8 cellular contexts compared by ENCODE assay signal in genomic region chr3:15271785-15272381, GRCh38.
DNase-seq lines count a peak whose midpoint lies in the region; ATAC-seq and TF ChIP-seq lines count a peak whose summit lies in the region.

No MANE protein-coding gene starts in this region.

- peaks cover 54 to 76% (median 58%) of the 10 kb centered on the region in 3 donors for H3K4me1 Mint-ChIP-seq in IgD-negative memory B cell
- no peaks in the 10 kb centered on the region for H3K4me1 Mint-ChIP-seq in progenitor cell of endocrine pancreas (ENCODE audit: low read depth)

- intact Hi-C loops in left ventricle myocardium superior (cut with micrococcal nuclease): no loop called here

- peak overlapping the region; percentile 41 to 90 (median 59) for H3K4me3 Mint-ChIP-seq in IgD-negative memory B cell
- no peak overlapping the region for H3K4me3 Mint-ChIP-seq in progenitor cell of endocrine pancreas (ENCODE audit: low read depth)

- H3K9me3 Mint-ChIP-seq in IgD-negative memory B cell: no peaks in the 10 kb centered on the region
- no peaks in the 10 kb centered on the region for H3K9me3 Mint-ChIP-seq in progenitor cell of endocrine pancreas (ENCODE audit: low read depth)

- peak; percentile 74 to 78 for DNase-seq in activated CD8-positive, alpha-beta memory T cell treated with anti-CD3 and anti-CD28 coated beads for 4 hours (ENCODE audit: low read depth in 2 of 2)
- DNase-seq in left ventricle myocardium superior (peak; percentile 60), cerebellar cortex (ENCODE audit: low spot score) (no peak), progenitor cell of endocrine pancreas (ENCODE audit: low spot score, unreplicated experiment) (no peak), 8988T (no peak)
- DNase-seq in stimulated activated CD8-positive, alpha-beta memory T cell treated with anti-CD3 and anti-CD28 coated beads, Interleukin-15, amount 100 ng/mL, for 48 hours (ENCODE audit: low read depth in 2 of 2): peak; percentile 61 to 66

- H3K27ac Mint-ChIP-seq in IgD-negative memory B cell (peak overlapping the region; percentile 79 to 99 (median 98)), progenitor cell of endocrine pancreas (no peak overlapping the region)

- H3K27me3 Mint-ChIP-seq in IgD-negative memory B cell: no peaks in the 10 kb centered on the region
- no peaks in the 10 kb centered on the region for H3K27me3 Mint-ChIP-seq in progenitor cell of endocrine pancreas

- peaks cover 4% of the 10 kb centered on the region for H3K36me3 Mint-ChIP-seq in IgD-negative memory B cell
- H3K36me3 Mint-ChIP-seq in progenitor cell of endocrine pancreas (ENCODE audit: insufficient read depth): peaks cover 1% of the 10 kb centered on the region

- peak; percentile 64 for ATAC-seq in GM19467 (IDR thresholded peaks at IDR 0.05; ENCODE audit: unreplicated experiment)
- peak; percentile 42 for ATAC-seq in left ventricle myocardium superior

- no peak for TF ChIP-seq CTCF in progenitor cell of endocrine pancreas (IDR thresholded peaks at IDR 0.05; ENCODE audit: unreplicated experiment)

Comparison
In these comparisons a context has a peak if more than half of its experiments do, and no peak if none do; other contexts are left out.
1. DNase-seq: peak in activated CD8-positive, alpha-beta memory T cell treated with anti-CD3 and anti-CD28 coated beads for 4 hours (2 of 2), left ventricle myocardium superior (single experiment) and stimulated activated CD8-positive, alpha-beta memory T cell treated with anti-CD3 and anti-CD28 coated beads, Interleukin-15, amount 100 ng/mL, for 48 hours (2 of 2); none in cerebellar cortex (single experiment), progenitor cell of endocrine pancreas (single experiment) and 8988T (single experiment).